In genomic region chrX:682892-683291, GRCh38 we compare ENCODE assay signal across 30 cellular contexts. TPM values are rescaled to one million over a fixed set of nuclear protein-coding genes. Genes with fewer than 3 reads are reported as not detected.
"Had no signal": no experiment of that assay in that cellular context is flagged by ENCODE, and none has a peak within 500 bp of the region (broad histone marks: within the 10 kb centered on the region; RNA-seq: fewer than 3 reads in every experiment).

No MANE protein-coding gene starts in this region.

- H3K4me1 Mint-ChIP-seq: stimulated activated effector memory CD8-positive, alpha-beta T cell treated with anti-CD3 and anti-CD28 coated beads, Interleukin-12 subunit alpha, Interleukin-12 subunit beta, amount 100 ng/mL, for 72 hours; stimulated activated memory B cell treated with anti-CD40 and anti-IgM and Interleukin-4, amounts not matched to agents 10 μg/mL and 1 μg/mL and 100 μg/mL, for 72 hours; stimulated activated naive CD8-positive, alpha-beta T cell treated with anti-CD3 and anti-CD28 coated beads, Interleukin-15, amount 100 ng/mL, for 72 hours had no signal

- ATAC-seq: stimulated activated effector memory CD8-positive, alpha-beta T cell treated with anti-CD3 and anti-CD28 coated beads, Interleukin-12 subunit alpha, Interleukin-12 subunit beta, amount 100 ng/mL, for 72 hours; stimulated activated memory B cell treated with anti-CD40 and anti-IgM and Interleukin-4, amounts not matched to agents 10 μg/mL and 1 μg/mL and 100 μg/mL, for 72 hours; stimulated activated naive B cell treated with anti-CD40 and anti-IgM and Interleukin-4, amounts not matched to agents 10 μg/mL and 1 μg/mL and 100 μg/mL, for 72 hours; stimulated activated naive CD8-positive, alpha-beta T cell treated with anti-CD3 and anti-CD28 coated beads, Interleukin-15, amount 100 ng/mL, for 72 hours; stimulated activated naive CD8-positive, alpha-beta T cell treated with anti-CD3 and anti-CD28 coated beads, Interleukin-15, Interleukin-2, amounts not matched to agents 100 U/mL and 50 U/mL, for 24 hours; upper lobe of right lung had no signal

- H3K9me3 Mint-ChIP-seq: type B pancreatic cell had no signal

- H3K27me3 ChIP-seq: stomach, suprapubic skin, testis, thyroid gland, tibial nerve, transverse colon, upper lobe of left lung, upper lobe of right lung, uterus, vagina had no signal

- H3K4me3 ChIP-seq: stomach, suprapubic skin, testis, thoracic aorta, thyroid gland, tibial artery, tibial nerve, transverse colon, upper lobe of left lung, upper lobe of right lung, uterus, vagina had no signal

- H3K27me3 Mint-ChIP-seq: stimulated activated memory B cell treated with anti-CD40 and anti-IgM and Interleukin-4, amounts not matched to agents 10 μg/mL and 1 μg/mL and 100 μg/mL, for 72 hours had no signal

- H3K4me1 ChIP-seq: stomach, suprapubic skin, testis, thyroid gland, tibial artery, tibial nerve, transverse colon, upper lobe of left lung, upper lobe of right lung, uterus, vagina had no signal

- FAIRE-seq: urothelium cell line had no signal

- DNase-seq: stimulated activated CD4-positive, alpha-beta T cell treated with anti-CD3 and anti-CD28 coated beads, Interleukin-2, amount 100 ng/mL, for 48 hours; stimulated activated CD4-positive, alpha-beta T cell treated with anti-CD3 and anti-CD28 coated beads, Interleukin-4, amount 100 ng/mL, for 1 hour; stimulated activated CD4-positive, alpha-beta T cell treated with anti-CD3 and anti-CD28 coated beads, Interleukin-4, amount 100 ng/mL, for 24 hours; stimulated activated CD4-positive, alpha-beta T cell treated with anti-CD3 and anti-CD28 coated beads, Interleukin-4, amount 100 ng/mL, for 4 hours; stimulated activated CD8-positive, alpha-beta memory T cell treated with anti-CD3 and anti-CD28 coated beads, Interleukin-4, amount 100 ng/mL, for 48 hours; stimulated activated naive B cell treated with anti-CD40 and anti-IgM and Interleukin-4, amounts not matched to agents 10 μg/mL and 1 μg/mL and 100 μg/mL, for 72 hours; stimulated activated naive CD4-positive, alpha-beta T cell; stimulated activated naive CD4-positive, alpha-beta T cell treated with Interleukin-2 at 50 U/mL for 16 hours; stimulated activated naive CD8-positive, alpha-beta T cell treated with anti-CD3 and anti-CD28 coated beads, Interleukin-15, amount 100 ng/mL, for 72 hours; stimulated activated naive CD8-positive, alpha-beta T cell treated with anti-CD3 and anti-CD28 coated beads, Interleukin-15, Interleukin-2, amounts not matched to agents 100 U/mL and 50 U/mL, for 24 hours; stomach; substantia nigra; testis; thyroid gland; tibial artery; transverse colon; upper lobe of left lung; upper lobe of right lung; uterus had no signal

- H3K9me3 ChIP-seq: suprapubic skin, testis, thoracic aorta, thyroid gland, tibial artery, transverse colon, upper lobe of left lung, upper lobe of right lung, uterus, vagina had no signal

- H3K36me3 Mint-ChIP-seq: stimulated activated effector memory CD8-positive, alpha-beta T cell treated with anti-CD3 and anti-CD28 coated beads, Interleukin-12 subunit alpha, Interleukin-12 subunit beta, amount 100 ng/mL, for 72 hours; stimulated activated naive B cell treated with anti-CD40 and anti-IgM and Interleukin-4, amounts not matched to agents 10 μg/mL and 1 μg/mL and 100 μg/mL, for 72 hours; type B pancreatic cell had no signal

- H3K36me3 ChIP-seq: stomach, suprapubic skin, thoracic aorta, thyroid gland, tibial artery, tibial nerve, transverse colon, upper lobe of left lung, upper lobe of right lung, uterus, vagina had no signal

- H3K27ac Mint-ChIP-seq: stimulated activated effector memory CD8-positive, alpha-beta T cell treated with anti-CD3 and anti-CD28 coated beads, Interleukin-12 subunit alpha, Interleukin-12 subunit beta, amount 100 ng/mL, for 72 hours; stimulated activated memory B cell treated with anti-CD40 and anti-IgM and Interleukin-4, amounts not matched to agents 10 μg/mL and 1 μg/mL and 100 μg/mL, for 72 hours; stimulated activated naive B cell treated with anti-CD40 and anti-IgM and Interleukin-4, amounts not matched to agents 10 μg/mL and 1 μg/mL and 100 μg/mL, for 72 hours; stimulated activated naive CD8-positive, alpha-beta T cell treated with anti-CD3 and anti-CD28 coated beads, Interleukin-15, amount 100 ng/mL, for 72 hours; stimulated activated naive CD8-positive, alpha-beta T cell treated with anti-CD3 and anti-CD28 coated beads, Interleukin-15, Interleukin-2, amounts not matched to agents 100 ng/mL and 50 ng/mL, for 24 hours; type B pancreatic cell had no signal

- H3K27ac ChIP-seq: stomach, suprapubic skin, testis, thoracic aorta, thyroid gland, tibial artery, tibial nerve, transverse colon, upper lobe of left lung, upper lobe of right lung, uterus, vagina had no signal

- H3K4me3 Mint-ChIP-seq: stimulated activated effector memory CD8-positive, alpha-beta T cell treated with anti-CD3 and anti-CD28 coated beads, Interleukin-12 subunit alpha, Interleukin-12 subunit beta, amount 100 ng/mL, for 72 hours; stimulated activated memory B cell treated with anti-CD40 and anti-IgM and Interleukin-4, amounts not matched to agents 10 μg/mL and 1 μg/mL and 100 μg/mL, for 72 hours; stimulated activated naive B cell treated with anti-CD40 and anti-IgM and Interleukin-4, amounts not matched to agents 10 μg/mL and 1 μg/mL and 100 μg/mL, for 72 hours; stimulated activated naive CD8-positive, alpha-beta T cell treated with anti-CD3 and anti-CD28 coated beads, Interleukin-15, amount 100 ng/mL, for 72 hours; stimulated activated naive CD8-positive, alpha-beta T cell treated with anti-CD3 and anti-CD28 coated beads, Interleukin-15, Interleukin-2, amounts not matched to agents 100 ng/mL and 50 ng/mL, for 24 hours; type B pancreatic cell had no signal

RNA-seq across cellular contexts. Expression of gene SHOX, which starts 52.3 kb away (rescaled TPM):
- total RNA-seq: thyroid gland, upper lobe of left lung, upper lobe of right lung, ureter, urinary bladder, uterus, vagina had no signal
- polyA plus RNA-seq: stomach, urinary bladder had no signal
